Comparison of ENCODE assay signal across 8 cellular contexts in genomic region chr12:111685322-111685810, GRCh38. TPM values are rescaled to one million over a fixed set of nuclear protein-coding genes. Genes with fewer than 3 reads are reported as not detected.
DNase-seq lines count a peak whose midpoint lies in the region; ATAC-seq, FAIRE-seq and TF ChIP-seq lines count a peak whose summit lies in the region.

No MANE protein-coding gene starts in this region.

- H3K9ac ChIP-seq in adipocyte (ENCODE audit: low read length) = peak overlapping the region; percentile 91

- H3K4me2 ChIP-seq in A549 = peak overlapping the region; percentile 99

- ATAC-seq in A549 (peak; percentile 45), GM18867 (IDR thresholded peaks at IDR 0.05; ENCODE audit: unreplicated experiment) (peak; percentile 2), GM19351 (IDR thresholded peaks at IDR 0.05; ENCODE audit: unreplicated experiment) (no peak)

- CTCF ChIA-PET in A549 (lab: Yijun Ruan, JAX) = interaction anchor here (0.6 to 5.7 kb wide), 7 partner anchors 12 to 288 kb away, joined by 3 to 30 read pairs (median 3); no protein-coding TSS in a partner anchor

- POLR2A ChIA-PET in A549 (lab: Yijun Ruan, JAX) = interaction anchor here (0.6 to 1.5 kb wide), 15 partner anchors 10 to 281 kb away, joined by 3 to 14 read pairs (median 3); no protein-coding TSS in a partner anchor

- H3K36me3 ChIP-seq in adipocyte (ENCODE audit: control insufficient read depth, insufficient read depth, low read length, severe bottlenecking) = peaks cover 29% of the 10 kb centered on the region
- H3K36me3 ChIP-seq in kidney epithelial cell (ENCODE audit: control insufficient read depth, insufficient read depth, low read length) = no peaks in the 10 kb centered on the region
- peaks cover 28% of the 10 kb centered on the region for H3K36me3 ChIP-seq in suprapubic skin

- 2% methylated on average over 25 of the region's 36 CpGs for WGBS in A549 (ENCODE audit: missing lambda C conversion rate)
- 0% methylated on average over 11 of the region's 36 CpGs for WGBS in suprapubic skin

- no peak for FAIRE-seq in A549 (lab: Jason Lieb, UNC)
- no peak for FAIRE-seq in HTR-8/SVneo (lab: Jason Lieb, UNC)

- DNase-seq in A549 (ENCODE audit: low read depth in 1 of 2, low spot score in 1 of 2) (peak in 1 of 2 experiments; percentile 19), HTR-8/SVneo (ENCODE audit: insufficient read length, low spot score) (peak; percentile 28), adipocyte (ENCODE audit: low read depth) (no peak), kidney epithelial cell (ENCODE audit: low read depth) (no peak), suprapubic skin (ENCODE audit: low spot score in 2 of 2) (peak in 1 of 2 donors; percentile 58), SKM-1 (lab: John Stamatoyannopoulos, UW; ENCODE audit: unreplicated experiment) (no peak)

- H3K27me3 ChIP-seq in adipocyte (replicated peaks; ENCODE audit: control insufficient read depth, insufficient read depth, low read length) = no peaks in the 10 kb centered on the region
- no peaks in the 10 kb centered on the region for H3K27me3 ChIP-seq in kidney epithelial cell (ENCODE audit: control insufficient read depth, insufficient read depth, low read length)
- no peaks in the 10 kb centered on the region for H3K27me3 ChIP-seq in suprapubic skin

- TF ChIP-seq POLR2A in A549 (IDR thresholded peaks at IDR 0.05; ENCODE audit: low read length) = no peak
- no peak for TF ChIP-seq POLR2A in suprapubic skin (IDR thresholded peaks at IDR 0.05)

- TF ChIP-seq RAD21 in A549 (conservative IDR thresholded peaks at IDR 0.05 in 1 of 2, IDR thresholded peaks at IDR 0.05 in 1 of 2) = no peak

- TF ChIP-seq CTCF in A549 (IDR thresholded peaks at IDR 0.05) = no peak
- no peak for TF ChIP-seq CTCF in kidney epithelial cell (IDR thresholded peaks at IDR 0.05; ENCODE audit: insufficient read depth, low read length, poor library complexity, severe bottlenecking)
- TF ChIP-seq CTCF in suprapubic skin (IDR thresholded peaks at IDR 0.05) = no peak

- H3K4me3 ChIP-seq in A549 (peak overlapping the region; percentile 89), adipocyte (ENCODE audit: low read length) (peak overlapping the region; percentile 89), kidney epithelial cell (ENCODE audit: low read depth, low read length) (peak overlapping the region; percentile 71), suprapubic skin (peak overlapping the region; percentile 77)

- H3K9me3 ChIP-seq in A549 = no peaks in the 10 kb centered on the region
- H3K9me3 ChIP-seq in adipocyte (ENCODE audit: control insufficient read depth, low read length) = no peaks in the 10 kb centered on the region
- no peaks in the 10 kb centered on the region for H3K9me3 ChIP-seq in suprapubic skin

- H3K4me1 ChIP-seq in A549 (peaks cover 21% of the 10 kb centered on the region), adipocyte (ENCODE audit: control insufficient read depth, insufficient read depth, low read length) (peaks cover 20% of the 10 kb centered on the region), suprapubic skin (peaks cover 29% of the 10 kb centered on the region)

- H3K27ac ChIP-seq in A549 = peak overlapping the region; percentile 85 to 90
- peak overlapping the region; percentile 85 for H3K27ac ChIP-seq in suprapubic skin

- TF ChIP-seq EP300 in A549 (IDR thresholded peaks at IDR 0.05) = no peak
- no peak for TF ChIP-seq EP300 in suprapubic skin (IDR thresholded peaks at IDR 0.05)

TF ChIP-seq in A549, 52 proteins besides CTCF, POLR2A, EP300 and RAD21:
- TF ChIP-seq HOXB5 (CRISPR knock-in tag; IDR thresholded peaks at IDR 0.05) (no peak), BHLHE40 (IDR thresholded peaks at IDR 0.05; ENCODE audit: low read depth, low read length) (no peak), TFCP2L1 (CRISPR knock-in tag; IDR thresholded peaks at IDR 0.05) (no peak), PHF8 (IDR thresholded peaks at IDR 0.05; ENCODE audit: borderline replicate concordance, low read depth) (no peak), ZC3H11A (IDR thresholded peaks at IDR 0.05) (no peak), HEYL (CRISPR knock-in tag; IDR thresholded peaks at IDR 0.05) (no peak), KDM5A (IDR thresholded peaks at IDR 0.05) (no peak), POLR2AphosphoS2 (conservative IDR thresholded peaks at IDR 0.05; ENCODE audit: low read length) (no peak), MAX (IDR thresholded peaks at IDR 0.05) (no peak), GATA3 (IDR thresholded peaks at IDR 0.05; ENCODE audit: borderline replicate concordance) (no peak), NR3C1 (IDR thresholded peaks at IDR 0.05) (no peak)
- TF ChIP-seq, protein P1, sequence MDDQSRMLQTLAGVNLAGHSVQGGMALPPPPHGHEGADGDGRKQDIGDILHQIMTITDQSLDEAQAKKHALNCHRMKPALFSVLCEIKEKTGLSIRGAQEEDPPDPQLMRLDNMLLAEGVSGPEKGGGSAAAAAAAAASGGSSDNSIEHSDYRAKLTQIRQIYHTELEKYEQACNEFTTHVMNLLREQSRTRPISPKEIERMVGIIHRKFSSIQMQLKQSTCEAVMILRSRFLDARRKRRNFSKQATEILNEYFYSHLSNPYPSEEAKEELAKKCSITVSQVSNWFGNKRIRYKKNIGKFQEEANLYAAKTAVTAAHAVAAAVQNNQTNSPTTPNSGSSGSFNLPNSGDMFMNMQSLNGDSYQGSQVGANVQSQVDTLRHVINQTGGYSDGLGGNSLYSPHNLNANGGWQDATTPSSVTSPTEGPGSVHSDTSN (IDR thresholded peaks at IDR 0.05) = no peak
- TF ChIP-seq, protein P2, sequence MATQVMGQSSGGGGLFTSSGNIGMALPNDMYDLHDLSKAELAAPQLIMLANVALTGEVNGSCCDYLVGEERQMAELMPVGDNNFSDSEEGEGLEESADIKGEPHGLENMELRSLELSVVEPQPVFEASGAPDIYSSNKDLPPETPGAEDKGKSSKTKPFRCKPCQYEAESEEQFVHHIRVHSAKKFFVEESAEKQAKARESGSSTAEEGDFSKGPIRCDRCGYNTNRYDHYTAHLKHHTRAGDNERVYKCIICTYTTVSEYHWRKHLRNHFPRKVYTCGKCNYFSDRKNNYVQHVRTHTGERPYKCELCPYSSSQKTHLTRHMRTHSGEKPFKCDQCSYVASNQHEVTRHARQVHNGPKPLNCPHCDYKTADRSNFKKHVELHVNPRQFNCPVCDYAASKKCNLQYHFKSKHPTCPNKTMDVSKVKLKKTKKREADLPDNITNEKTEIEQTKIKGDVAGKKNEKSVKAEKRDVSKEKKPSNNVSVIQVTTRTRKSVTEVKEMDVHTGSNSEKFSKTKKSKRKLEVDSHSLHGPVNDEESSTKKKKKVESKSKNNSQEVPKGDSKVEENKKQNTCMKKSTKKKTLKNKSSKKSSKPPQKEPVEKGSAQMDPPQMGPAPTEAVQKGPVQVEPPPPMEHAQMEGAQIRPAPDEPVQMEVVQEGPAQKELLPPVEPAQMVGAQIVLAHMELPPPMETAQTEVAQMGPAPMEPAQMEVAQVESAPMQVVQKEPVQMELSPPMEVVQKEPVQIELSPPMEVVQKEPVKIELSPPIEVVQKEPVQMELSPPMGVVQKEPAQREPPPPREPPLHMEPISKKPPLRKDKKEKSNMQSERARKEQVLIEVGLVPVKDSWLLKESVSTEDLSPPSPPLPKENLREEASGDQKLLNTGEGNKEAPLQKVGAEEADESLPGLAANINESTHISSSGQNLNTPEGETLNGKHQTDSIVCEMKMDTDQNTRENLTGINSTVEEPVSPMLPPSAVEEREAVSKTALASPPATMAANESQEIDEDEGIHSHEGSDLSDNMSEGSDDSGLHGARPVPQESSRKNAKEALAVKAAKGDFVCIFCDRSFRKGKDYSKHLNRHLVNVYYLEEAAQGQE (IDR thresholded peaks at IDR 0.05) = no peak
TF ChIP-seq in A549: peak in this region for 0.

RNA-seq across cellular contexts. Expression of gene BRAP, which starts 0.4 kb away (rescaled TPM):
- polyA plus RNA-seq in A549 (2011; rRNA removed) = 25.2 and 29.7 TPM in 2 replicates
- 10.6 and 12.1 TPM in 2 replicates for polyA plus RNA-seq in A549 (2012; cell fraction: cytosol; rRNA removed)
- polyA plus RNA-seq in A549 (2012; cell fraction: nucleus; rRNA removed) = 6.5 and 9.2 TPM in 2 replicates
- polyA plus RNA-seq in A549 (2017; fragmentation: RNase III; extraction: RNeasy Plus Mini Kit Qiagen cat#74134 plus additional on column Dnase treatment) = 12.8 to 13.0 TPM (median 13.0 TPM) in 3 replicates
- 28.6 and 30.5 TPM in 2 replicates for polyA minus RNA-seq in A549 (2011; rRNA and poly(A)+ RNA removed)
- total RNA-seq in kidney epithelial cell = 18.8 and 19.0 TPM in 2 replicates
- total RNA-seq in suprapubic skin = 10 to 100 TPM; 15.8 to 21.8 (median 19.3) TPM

RNA-seq across cellular contexts. Expression of gene ACAD10, which starts 0.5 kb away (rescaled TPM):
- polyA plus RNA-seq in A549 (2011; rRNA removed) (22.0 and 32.6 TPM in 2 replicates), A549 (2017; fragmentation: RNase III; extraction: RNeasy Plus Mini Kit Qiagen cat#74134 plus additional on column Dnase treatment) (13.6 to 15.2 TPM (median 15.1 TPM) in 3 replicates)
- polyA plus RNA-seq in A549 (2012; cell fraction: cytosol; rRNA removed) = 15.7 and 18.0 TPM in 2 replicates
- 80.7 and 89.7 TPM in 2 replicates for polyA plus RNA-seq in A549 (2012; cell fraction: nucleus; rRNA removed)
- 40.3 and 42.6 TPM in 2 replicates for polyA minus RNA-seq in A549 (2011; rRNA and poly(A)+ RNA removed)
- total RNA-seq in kidney epithelial cell (40.8 and 41.2 TPM in 2 replicates), suprapubic skin (10 to 100 TPM; 22.8 to 75.7 (median 26.5) TPM)
